Comparison of ENCODE assay signal across 7 cellular contexts in the genomic region with DNA sequence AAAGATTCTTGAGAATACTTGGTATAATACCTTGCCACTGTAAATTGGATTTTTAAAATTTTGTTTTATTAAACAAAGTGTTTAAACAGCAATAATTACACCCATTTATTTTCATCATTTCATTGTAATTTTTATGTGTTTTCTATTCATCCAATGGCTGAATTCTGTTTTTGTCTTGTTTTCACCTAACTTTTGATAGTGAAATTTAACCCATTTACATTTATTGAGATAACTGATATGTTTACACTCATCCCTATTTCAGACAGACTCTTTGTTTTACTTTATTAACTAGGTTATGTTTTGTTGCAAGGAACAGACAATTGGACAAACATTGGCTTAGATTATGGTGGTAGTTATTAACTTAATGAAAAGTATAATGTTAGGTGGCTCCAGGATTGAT.
"Had no signal": no experiment of that assay in that cellular context is flagged by ENCODE, and none has a peak within 500 bp of the region (broad histone marks: within the 10 kb centered on the region; RNA-seq: fewer than 3 reads in every experiment).

No MANE protein-coding gene starts in this region.

- H3K9ac ChIP-seq: KMS-11 had no signal

- DNase-seq: IMR-90, KBM-7, KG1 had no signal

- ATAC-seq: HepG2 had no signal

- H3K27ac ChIP-seq: HL-60, KMS-11 had no signal

- FAIRE-seq: HepG2, HTR-8/SVneo had no signal

- H3K4me2 ChIP-seq: KMS-11 had no signal
